Comparison of ENCODE assay signal across 12 cellular contexts in the genomic region with DNA sequence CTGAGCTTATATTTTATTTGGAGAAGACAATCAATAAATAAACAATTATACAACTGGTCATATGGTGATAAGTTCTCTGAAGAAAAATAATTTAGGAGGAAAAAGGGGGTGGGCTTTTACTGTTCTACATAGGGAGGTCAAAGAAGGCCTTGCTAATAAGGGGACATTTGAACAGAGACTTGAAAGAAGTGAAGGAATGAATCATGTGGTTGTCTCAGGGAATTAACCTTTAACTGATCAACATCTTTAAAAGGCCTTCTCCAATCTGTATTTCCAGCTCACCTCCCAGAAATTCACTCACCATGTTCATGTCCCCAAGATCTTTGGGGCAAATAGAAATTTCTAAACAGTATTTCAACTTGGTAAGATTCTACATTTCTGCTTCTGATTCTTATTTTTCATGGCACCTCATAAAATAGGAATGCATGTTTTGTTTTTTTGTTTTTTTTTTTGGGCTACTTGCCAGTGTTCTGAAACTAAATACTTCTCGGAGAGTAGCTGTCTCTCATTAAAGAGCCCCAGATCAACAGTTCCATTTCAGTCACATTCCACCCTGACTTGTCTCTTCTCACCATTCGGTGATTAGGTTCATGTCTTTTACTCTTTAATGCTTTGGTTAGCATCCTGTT. TPM values are rescaled to one million over a fixed set of nuclear protein-coding genes. Genes with fewer than 3 reads are reported as not detected.
DNase-seq lines count a peak whose midpoint lies in the region; ATAC-seq, FAIRE-seq and TF ChIP-seq lines count a peak whose summit lies in the region.
"Had no signal": no experiment of that assay in that cellular context is flagged by ENCODE, and none has a peak within 500 bp of the region (broad histone marks: within the 10 kb centered on the region; RNA-seq: fewer than 3 reads in every experiment).

No MANE protein-coding gene starts in this region.

- H3K27me3 ChIP-seq in A673 (replicated peaks; ENCODE audit: insufficient read depth, low read depth, low read length, poor library complexity), result no peaks in the 10 kb centered on the region
- no peaks in the 10 kb centered on the region for H3K27me3 ChIP-seq in bronchial epithelial cell (ENCODE audit: control insufficient read depth, insufficient read depth, low read length)

- no peaks in the 10 kb centered on the region for H3K36me3 Mint-ChIP-seq in mesothelial cell of epicardium
- H3K36me3 Mint-ChIP-seq in effector memory CD8-positive, alpha-beta T cell (ENCODE audit: insufficient read depth), result peaks cover 3% of the 10 kb centered on the region

- H3K36me3 ChIP-seq in A673 (ENCODE audit: insufficient read depth, low read length, poor library complexity, severe bottlenecking) (no peaks in the 10 kb centered on the region), HEK293 (ENCODE audit: control insufficient read depth in 2 of 2, insufficient read depth in 1 of 2, low read length in 2 of 2) (no peaks in the 10 kb centered on the region), bronchial epithelial cell (ENCODE audit: control insufficient read depth, insufficient read depth, low read length) (no peaks in the 10 kb centered on the region)

- H3K4me1 ChIP-seq in A673 (ENCODE audit: insufficient read depth, low read length, poor library complexity, severe bottlenecking) (peaks cover 4% of the 10 kb centered on the region), HEK293 (ENCODE audit: control insufficient read depth, insufficient read depth, low read length) (peaks cover 12% of the 10 kb centered on the region)

- POLR2A ChIA-PET in A673 (lab: Charles Lee; ENCODE audit: low non-redundant PET) (no interaction called here), HEK293 (lab: Yijun Ruan, JAX) (no interaction called here)

- CTCF ChIA-PET in A673 (lab: Charles Lee), result no interaction called here
- CTCF ChIA-PET in HEK293 (lab: Yijun Ruan, JAX), result interaction anchor here (0.5 kb wide), 1 partner anchor 1668 kb away, joined by 3 read pairs; no protein-coding TSS in a partner anchor

- H3K27me3 Mint-ChIP-seq in mesothelial cell of epicardium (ENCODE audit: low read depth), result no peaks in the 10 kb centered on the region
- H3K27me3 Mint-ChIP-seq in effector memory CD8-positive, alpha-beta T cell, result no peaks in the 10 kb centered on the region
- H3K27me3 Mint-ChIP-seq: CD8-positive, alpha-beta memory T cell had no signal

- peaks cover 49% of the 10 kb centered on the region for H3K4me1 Mint-ChIP-seq in mesothelial cell of epicardium
- H3K4me1 Mint-ChIP-seq in effector memory CD8-positive, alpha-beta T cell (ENCODE audit: low read depth in 2 of 2), result peaks cover 9 to 46% of the 10 kb centered on the region in 2 donors

- TF ChIP-seq CTCF in A673 (conservative IDR thresholded peaks at IDR 0.05; ENCODE audit: low read depth, low read length) (no peak), HEK293 (tag by site-specific recombination; IDR thresholded peaks at IDR 0.05) (no peak), bronchial epithelial cell (IDR thresholded peaks at IDR 0.05; ENCODE audit: insufficient read depth, low read length, severe bottlenecking) (no peak), mesothelial cell of epicardium (IDR thresholded peaks at IDR 0.05; ENCODE audit: unreplicated experiment) (no peak)

- no peak for ATAC-seq in HG03139 (IDR thresholded peaks at IDR 0.05; ENCODE audit: unreplicated experiment)
- ATAC-seq in effector memory CD8-positive, alpha-beta T cell (replicated peaks), result no peak
- no peak for ATAC-seq in GM18511 (IDR thresholded peaks at IDR 0.05; ENCODE audit: unreplicated experiment)

- FAIRE-seq in bronchial epithelial cell (lab: Jason Lieb, UNC), result no peak
- FAIRE-seq: H1 had no signal

- H3K4me3 Mint-ChIP-seq in mesothelial cell of epicardium, result no peak overlapping the region
- no peak overlapping the region for H3K4me3 Mint-ChIP-seq in effector memory CD8-positive, alpha-beta T cell
- H3K4me3 Mint-ChIP-seq: immature natural killer cell had no signal

- no peaks in the 10 kb centered on the region for H3K9me3 Mint-ChIP-seq in mesothelial cell of epicardium
- no peaks in the 10 kb centered on the region for H3K9me3 Mint-ChIP-seq in effector memory CD8-positive, alpha-beta T cell
- H3K9me3 Mint-ChIP-seq: CD8-positive, alpha-beta memory T cell; immature natural killer cell had no signal

- peak; percentile 14 for DNase-seq in A673 (ENCODE audit: low spot score)
- peak; percentile 29 for DNase-seq in bronchial epithelial cell (ENCODE audit: low read depth)
- no peak for DNase-seq in mesothelial cell of epicardium (ENCODE audit: low spot score in 2 of 2, unreplicated experiment in 2 of 2)
- no peak for DNase-seq in mucosa of gallbladder (ENCODE audit: low spot score)
- no peak for DNase-seq in effector memory CD8-positive, alpha-beta T cell
- DNase-seq: CD8-positive, alpha-beta memory T cell; immature natural killer cell; NCI-H187 had no signal

- H3K27ac ChIP-seq in A673 (ENCODE audit: low read depth, low read length, poor library complexity, severe bottlenecking) (no peak overlapping the region), HEK293 (ENCODE audit: extremely low read depth, low read depth, low read length) (no peak overlapping the region)

- no peaks in the 10 kb centered on the region for H3K9me3 ChIP-seq in A673 (ENCODE audit: low read depth, low read length, poor library complexity, severe bottlenecking)
- H3K9me3 ChIP-seq in HEK293 (ENCODE audit: control insufficient read depth, insufficient read depth, low read depth, low read length), result no peaks in the 10 kb centered on the region

- H3K4me3 ChIP-seq in A673 (ENCODE audit: low read depth, low read length, poor library complexity, severe bottlenecking) (no peak overlapping the region), HEK293 (ENCODE audit: low read depth, low read length) (no peak overlapping the region), bronchial epithelial cell (ENCODE audit: low read depth, low read length) (no peak overlapping the region)

- no TSS peak for BruUV-seq in A673 (replicated peaks; lab: Mats Ljungman, UMichigan)

- intact Hi-C loops in A673 (cut with micrococcal nuclease; ENCODE audit: unreplicated experiment), result no loop called here

- H3K27ac Mint-ChIP-seq in mesothelial cell of epicardium, result peak overlapping the region; percentile 75
- no peak overlapping the region for H3K27ac Mint-ChIP-seq in effector memory CD8-positive, alpha-beta T cell

TF ChIP-seq in HEK293, 187 proteins besides CTCF, POLR2A, EP300 and RAD21 (continues in another document):
- TF ChIP-seq PATZ1 (tag by site-specific recombination; IDR thresholded peaks at IDR 0.05), result no peak
- TF ChIP-seq PRDM6 (tag by site-specific recombination; IDR thresholded peaks at IDR 0.05), result peak; percentile 85
- no peak for TF ChIP-seq GLIS1 (tag by site-specific recombination; IDR thresholded peaks at IDR 0.05)
- TF ChIP-seq ZNF654 (tag by site-specific recombination; IDR thresholded peaks at IDR 0.05; ENCODE audit: low read depth), result no peak

RNA-seq across cellular contexts. Expression of gene LPAR6, which starts 19.2 kb away (rescaled TPM):
- total RNA-seq in A673 (2021) (4.0 and 6.7 TPM in 2 replicates), bronchial epithelial cell (5.8 and 24.5 TPM in 2 replicates), mesothelial cell of epicardium (19.4 to 21.7 TPM (median 21.1 TPM) in 3 replicates), mucosa of gallbladder (34.9 TPM)

Comparison
In these comparisons a context has a peak if more than half of its experiments do, and no peak if none do; other contexts are left out.
1. DNase-seq: peak in A673 (single experiment) and bronchial epithelial cell (single experiment); none in mesothelial cell of epicardium (0 of 2), mucosa of gallbladder (single experiment) and effector memory CD8-positive, alpha-beta T cell (0 of 3).